In the genomic region with DNA sequence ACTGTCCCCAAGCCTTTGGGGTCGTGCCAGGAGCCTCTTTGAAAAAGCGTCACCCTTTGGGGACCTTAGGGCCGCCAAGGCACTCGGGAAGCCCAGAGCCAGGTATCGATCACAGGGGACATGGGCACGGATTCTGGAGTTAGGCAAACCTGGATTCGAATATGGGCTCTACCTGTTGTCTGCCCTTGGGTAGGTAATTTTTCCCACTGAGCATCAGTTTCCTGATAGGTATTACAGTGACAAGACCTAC, we compare ENCODE assay signal across 8 cellular contexts. TPM values are rescaled to one million over a fixed set of nuclear protein-coding genes. Genes with fewer than 3 reads are reported as not detected.
DNase-seq lines count a peak whose midpoint lies in the region; ATAC-seq, FAIRE-seq and TF ChIP-seq lines count a peak whose summit lies in the region.

No MANE protein-coding gene starts in this region.

- H3K27me3 Mint-ChIP-seq in activated CD4-positive, alpha-beta T cell treated with anti-CD3 and anti-CD28 coated beads, Interleukin-2, amount 10 ng/mL, durations not matched to agents 7 days and 5 days, result peaks cover 26% of the 10 kb centered on the region
- H3K27me3 Mint-ChIP-seq in activated CD4-positive, alpha-beta T cell treated with anti-CD3 and anti-CD28 coated beads for 36 hours, result peaks cover 31% of the 10 kb centered on the region

- H3K9me3 ChIP-seq in mucosa of stomach (ENCODE audit: control insufficient read depth, low read length) (no peaks in the 10 kb centered on the region), tibial nerve (no peaks in the 10 kb centered on the region)

- peaks cover 19% of the 10 kb centered on the region for H3K4me1 ChIP-seq in mucosa of stomach (ENCODE audit: control insufficient read depth, insufficient read depth, low read length)
- H3K4me1 ChIP-seq in tibial nerve, result peaks cover 0 to 25% (median 14%) of the 10 kb centered on the region in 4 donors

- 32 to 37% methylated on average over 7 of the region's 7 CpGs for WGBS in tibial nerve, 2 donors

- H3K4me1 Mint-ChIP-seq in activated CD4-positive, alpha-beta T cell treated with anti-CD3 and anti-CD28 coated beads, Interleukin-2, amount 10 ng/mL, durations not matched to agents 7 days and 5 days, result peaks cover 2% of the 10 kb centered on the region
- peaks cover 5% of the 10 kb centered on the region for H3K4me1 Mint-ChIP-seq in activated CD4-positive, alpha-beta T cell treated with anti-CD3 and anti-CD28 coated beads for 36 hours

- CTCF ChIA-PET in activated CD4-positive, alpha-beta T cell treated with anti-CD3 and anti-CD28 coated beads, Interleukin-2, amount 10 ng/mL, durations not matched to agents 7 days and 5 days (lab: Charles Lee), result interaction anchor here (0.9 to 5.7 kb wide), 5 partner anchors 7 to 90 kb away, joined by 3 to 25 read pairs (median 5); partner anchors contain the start of genes CHPF, GMPPA and TMEM198
- CTCF ChIA-PET in activated CD4-positive, alpha-beta T cell treated with anti-CD3 and anti-CD28 coated beads for 36 hours (lab: Charles Lee), result interaction anchor here (1.0 to 3.8 kb wide), 5 partner anchors 10 to 54 kb away, joined by 3 to 21 read pairs (median 5); partner anchors contain the start of genes CHPF, GMPPA and STK11IP

- peak overlapping the region; percentile 34 for H3K4me3 Mint-ChIP-seq in activated CD4-positive, alpha-beta T cell treated with anti-CD3 and anti-CD28 coated beads, Interleukin-2, amount 10 ng/mL, durations not matched to agents 7 days and 5 days
- no peak overlapping the region for H3K4me3 Mint-ChIP-seq in activated CD4-positive, alpha-beta T cell treated with anti-CD3 and anti-CD28 coated beads for 36 hours

- no peaks in the 10 kb centered on the region for H3K9me3 Mint-ChIP-seq in activated CD4-positive, alpha-beta T cell treated with anti-CD3 and anti-CD28 coated beads, Interleukin-2, amount 10 ng/mL, durations not matched to agents 7 days and 5 days
- no peaks in the 10 kb centered on the region for H3K9me3 Mint-ChIP-seq in activated CD4-positive, alpha-beta T cell treated with anti-CD3 and anti-CD28 coated beads for 36 hours (ENCODE audit: low read depth)

- H3K9ac ChIP-seq in mucosa of stomach (ENCODE audit: low read length), result peak overlapping the region; percentile 7

- no peak for ATAC-seq in activated CD4-positive, alpha-beta T cell treated with anti-CD3 and anti-CD28 coated beads for 36 hours
- ATAC-seq in GM21381 (IDR thresholded peaks at IDR 0.05; ENCODE audit: unreplicated experiment) (no peak), HG02870 (IDR thresholded peaks at IDR 0.05; ENCODE audit: unreplicated experiment) (no peak)

- no peak for TF ChIP-seq CTCF in bronchial epithelial cell (IDR thresholded peaks at IDR 0.05; ENCODE audit: insufficient read depth, low read length, severe bottlenecking)
- TF ChIP-seq CTCF in tibial nerve (IDR thresholded peaks at IDR 0.05), result no peak

- no peaks in the 10 kb centered on the region for H3K36me3 ChIP-seq in bronchial epithelial cell (ENCODE audit: control insufficient read depth, insufficient read depth, low read length)
- no peaks in the 10 kb centered on the region for H3K36me3 ChIP-seq in mucosa of stomach (ENCODE audit: control insufficient read depth, insufficient read depth, low read length)
- H3K36me3 ChIP-seq in tibial nerve, result peaks cover 0 to 57% (median 0%) of the 10 kb centered on the region in 3 donors

- H3K27me3 ChIP-seq in bronchial epithelial cell (ENCODE audit: control insufficient read depth, insufficient read depth, low read length), result peaks cover 3% of the 10 kb centered on the region
- peaks cover 31% of the 10 kb centered on the region for H3K27me3 ChIP-seq in mucosa of stomach (ENCODE audit: control insufficient read depth, insufficient read depth, low read length)
- peaks cover 0 to 7% of the 10 kb centered on the region in 2 donors for H3K27me3 ChIP-seq in tibial nerve

- H3K27ac Mint-ChIP-seq in activated CD4-positive, alpha-beta T cell treated with anti-CD3 and anti-CD28 coated beads, Interleukin-2, amount 10 ng/mL, durations not matched to agents 7 days and 5 days, result no peak overlapping the region
- no peak overlapping the region for H3K27ac Mint-ChIP-seq in activated CD4-positive, alpha-beta T cell treated with anti-CD3 and anti-CD28 coated beads for 36 hours

- no peak for FAIRE-seq in bronchial epithelial cell (lab: Jason Lieb, UNC)

- peak overlapping the region; percentile 62 for H3K4me3 ChIP-seq in bronchial epithelial cell (ENCODE audit: low read depth, low read length)
- H3K4me3 ChIP-seq in mucosa of stomach (ENCODE audit: low read length), result no peak overlapping the region
- H3K4me3 ChIP-seq in tibial nerve, result peak overlapping the region; percentile 44 to 68 (median 56)

- TF ChIP-seq POLR2A in tibial nerve (IDR thresholded peaks at IDR 0.05), result no peak

- peak overlapping the region in 1 of 4 donors; percentile 87 for H3K27ac ChIP-seq in tibial nerve

- POLR2A ChIA-PET in activated CD4-positive, alpha-beta T cell treated with anti-CD3 and anti-CD28 coated beads, Interleukin-2, amount 10 ng/mL, durations not matched to agents 7 days and 5 days (lab: Charles Lee), result no interaction called here
- POLR2A ChIA-PET in activated CD4-positive, alpha-beta T cell treated with anti-CD3 and anti-CD28 coated beads for 36 hours (lab: Charles Lee), result no interaction called here

- no peak for DNase-seq in activated CD4-positive, alpha-beta T cell treated with anti-CD3 and anti-CD28 coated beads, Interleukin-2, amount 10 ng/mL, durations not matched to agents 7 days and 5 days
- DNase-seq in activated CD4-positive, alpha-beta T cell treated with anti-CD3 and anti-CD28 coated beads for 36 hours, result no peak
- no peak for DNase-seq in bronchial epithelial cell (ENCODE audit: low read depth)
- DNase-seq in tibial nerve (ENCODE audit: low spot score in 2 of 2), result no peak
- DNase-seq in DMS153 (lab: John Stamatoyannopoulos, UW), result no peak

- intact Hi-C loops in activated CD4-positive, alpha-beta T cell treated with anti-CD3 and anti-CD28 coated beads for 36 hours (cut with DNase I, micrococcal nuclease), result loop anchor here in 1 of 2 experiments (2.0 kb wide), 1 partner anchor 54 kb away; the partner anchor contains the start of gene GMPPA

- TF ChIP-seq EP300 in tibial nerve (IDR thresholded peaks at IDR 0.05), result no peak

- no peaks in the 10 kb centered on the region for H3K36me3 Mint-ChIP-seq in activated CD4-positive, alpha-beta T cell treated with anti-CD3 and anti-CD28 coated beads, Interleukin-2, amount 10 ng/mL, durations not matched to agents 7 days and 5 days (ENCODE audit: low read depth)
- H3K36me3 Mint-ChIP-seq in activated CD4-positive, alpha-beta T cell treated with anti-CD3 and anti-CD28 coated beads for 36 hours (ENCODE audit: low read depth), result no peaks in the 10 kb centered on the region

RNA-seq across cellular contexts. Expression of gene TMEM198, which starts 9.3 kb away (rescaled TPM):
- total RNA-seq in activated CD4-positive, alpha-beta T cell treated with anti-CD3 and anti-CD28 coated beads, Interleukin-2, amount 10 ng/mL, durations not matched to agents 7 days and 5 days, result under 1 TPM; 0.44 to 0.69 TPM
- 1 to 10 TPM; 2.4 to 2.7 TPM for total RNA-seq in activated CD4-positive, alpha-beta T cell treated with anti-CD3 and anti-CD28 coated beads for 36 hours
- total RNA-seq in bronchial epithelial cell (under 0.01 and 0.13 TPM in 2 replicates), tibial nerve (1 to 10 TPM; 1.6 to 2.4 (median 1.9) TPM)

RNA-seq across cellular contexts. Expression of gene CHPF, which starts 9.5 kb away (rescaled TPM):
- 1 to 10 TPM; 6.4 to 7.8 TPM for total RNA-seq in activated CD4-positive, alpha-beta T cell treated with anti-CD3 and anti-CD28 coated beads, Interleukin-2, amount 10 ng/mL, durations not matched to agents 7 days and 5 days
- total RNA-seq in activated CD4-positive, alpha-beta T cell treated with anti-CD3 and anti-CD28 coated beads for 36 hours, result 10 to 100 TPM; 14.1 to 17.1 TPM
- total RNA-seq in bronchial epithelial cell (52.7 and 85.5 TPM in 2 replicates), tibial nerve (10 to 100 TPM; 51.3 to 91.2 (median 62.9) TPM)

RNA-seq across cellular contexts. Expression of gene OBSL1, which starts 18.2 kb away (rescaled TPM):
- not detected for total RNA-seq in activated CD4-positive, alpha-beta T cell treated with anti-CD3 and anti-CD28 coated beads, Interleukin-2, amount 10 ng/mL, durations not matched to agents 7 days and 5 days
- 1 to 10 TPM; 1.0 to 1.9 TPM for total RNA-seq in activated CD4-positive, alpha-beta T cell treated with anti-CD3 and anti-CD28 coated beads for 36 hours
- 9.2 and 15.2 TPM in 2 replicates for total RNA-seq in bronchial epithelial cell
- total RNA-seq in tibial nerve, result 100 to 1,000 TPM in 2 of 4 donors, 10 to 100 TPM in 2; 85.0 to 135 (median 98.3) TPM

RNA-seq across cellular contexts. Expression of gene INHA, which starts 19.0 kb away (rescaled TPM):
- not detected for total RNA-seq in activated CD4-positive, alpha-beta T cell treated with anti-CD3 and anti-CD28 coated beads, Interleukin-2, amount 10 ng/mL, durations not matched to agents 7 days and 5 days
- not detected for total RNA-seq in activated CD4-positive, alpha-beta T cell treated with anti-CD3 and anti-CD28 coated beads for 36 hours
- total RNA-seq in bronchial epithelial cell (under 0.01 and 0.13 TPM in 2 replicates), tibial nerve (1 to 10 TPM in 2 of 4 donors, not detected in 2; 1.1 to 1.4 TPM)

RNA-seq across cellular contexts. Expression of gene ASIC4, which starts 38.8 kb away (rescaled TPM):
- not detected for total RNA-seq in activated CD4-positive, alpha-beta T cell treated with anti-CD3 and anti-CD28 coated beads, Interleukin-2, amount 10 ng/mL, durations not matched to agents 7 days and 5 days
- total RNA-seq in activated CD4-positive, alpha-beta T cell treated with anti-CD3 and anti-CD28 coated beads for 36 hours, result not detected
- total RNA-seq in bronchial epithelial cell, result under 0.01 and 0.53 TPM in 2 replicates
- 1 to 10 TPM in 1 of 4 donors, under 1 TPM in 1, not detected in 2; 0.42 to 3.0 TPM for total RNA-seq in tibial nerve
